In the genomic region with DNA sequence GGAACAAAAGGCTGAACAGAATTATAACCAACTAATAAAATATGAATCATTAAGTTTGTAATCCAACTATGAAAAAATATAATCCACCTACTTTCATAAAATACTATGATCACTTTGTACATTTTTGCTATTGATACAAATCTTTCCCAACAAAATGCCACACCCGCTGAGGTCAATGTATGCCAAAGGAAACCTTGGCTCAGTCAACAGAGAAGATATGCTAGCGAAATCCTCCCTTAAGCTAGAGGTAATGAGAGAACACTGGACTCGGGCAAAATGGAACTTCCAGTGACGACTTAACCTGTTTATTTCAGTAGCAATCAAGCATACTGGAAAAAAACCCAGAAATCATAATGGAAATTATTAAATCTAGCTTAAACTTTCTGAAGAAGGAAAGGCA, we compare ENCODE assay signal across 19 cellular contexts.
DNase-seq lines count a peak whose midpoint lies in the region; ATAC-seq, FAIRE-seq and TF ChIP-seq lines count a peak whose summit lies in the region.
"Had no signal": no experiment of that assay in that cellular context is flagged by ENCODE, and none has a peak within 500 bp of the region (broad histone marks: within the 10 kb centered on the region; RNA-seq: fewer than 3 reads in every experiment).

No MANE protein-coding gene starts in this region.

- peaks cover 25% of the 10 kb centered on the region for H3K36me3 Mint-ChIP-seq in WTC11

- H3K4me3 Mint-ChIP-seq in WTC11 = no peak overlapping the region
- H3K4me3 Mint-ChIP-seq: CD4-positive, alpha-beta memory T cell had no signal

- H3K4me1 Mint-ChIP-seq in WTC11 = no peaks in the 10 kb centered on the region

- POLR2A ChIA-PET in PC-3 (lab: Charles Lee; ENCODE audit: unreplicated experiment) = interaction anchor here (0.5 kb wide), 1 partner anchor 11 kb away, joined by 3 read pairs; no protein-coding TSS in a partner anchor
- POLR2A ChIA-PET in WTC11 (lab: Charles Lee) = interaction anchor here (1.1 kb wide), 1 partner anchor 22 kb away, joined by 3 read pairs; no protein-coding TSS in a partner anchor

- no peaks in the 10 kb centered on the region for H3K9me3 ChIP-seq in PC-3 (ENCODE audit: low read length)
- H3K9me3 ChIP-seq in small intestine (ENCODE audit: control insufficient read depth, low read depth) = no peaks in the 10 kb centered on the region
- H3K9me3 ChIP-seq: A549, Caco-2 had no signal

- no peak overlapping the region for H3K9ac ChIP-seq in PC-3 (ENCODE audit: low read length)
- H3K9ac ChIP-seq: GM23248 had no signal

- H4K20me1 ChIP-seq in PC-3 (ENCODE audit: low read length) = no peaks in the 10 kb centered on the region

- no peaks in the 10 kb centered on the region for H3K79me2 ChIP-seq in PC-3 (ENCODE audit: low read length)

- H3K27me3 Mint-ChIP-seq in WTC11 (ENCODE audit: low read depth) = no peaks in the 10 kb centered on the region
- H3K27me3 Mint-ChIP-seq: CD4-positive, alpha-beta memory T cell had no signal

- no peak for FAIRE-seq in small intestine (lab: Jason Lieb, UNC)
- FAIRE-seq: A549, GM19239, H1 had no signal

- H3K9me2 ChIP-seq in PC-3 (replicated peaks; ENCODE audit: low read length) = no peaks in the 10 kb centered on the region

- H3F3A ChIP-seq in PC-3 (ENCODE audit: low read length, unreplicated experiment) = no peaks in the 10 kb centered on the region

- CTCF ChIA-PET in PC-3 (lab: Charles Lee) (no interaction called here), WTC11 (lab: Charles Lee) (no interaction called here)

- no peak overlapping the region for H3K4me2 ChIP-seq in PC-3 (ENCODE audit: low read length)
- H3K4me2 ChIP-seq: A549 had no signal

- H3K9me3 Mint-ChIP-seq in WTC11 = peaks cover 13% of the 10 kb centered on the region
- H3K9me3 Mint-ChIP-seq: CD4-positive, alpha-beta memory T cell had no signal

- H3K27ac Mint-ChIP-seq in WTC11 = no peak overlapping the region
- H3K27ac Mint-ChIP-seq: CD4-positive, alpha-beta memory T cell had no signal

- DNase-seq in PC-3 (peak; percentile 33), left colon (peak in 1 of 2 donors; percentile 41), small intestine (peak; percentile 61), WTC11 (ENCODE audit: low spot score) (no peak), cerebellum (ENCODE audit: low spot score) (no peak)
- DNase-seq: 8988T; C1 segment of cervical spinal cord; Caco-2; CD4-positive, alpha-beta memory T cell; DMS153; DND-41; GM23248; H7; HCEC 1CT had no signal

- no peak overlapping the region for H2AFZ ChIP-seq in PC-3 (ENCODE audit: low read length)
- H2AFZ ChIP-seq: GM23248 had no signal

- H3K36me3 ChIP-seq in PC-3 (ENCODE audit: low read depth, low read length) (peaks cover 16% of the 10 kb centered on the region), small intestine (ENCODE audit: control insufficient read depth in 2 of 2, insufficient read depth in 2 of 2, low read length in 2 of 2) (no peaks in the 10 kb centered on the region)

- 77 to 92% (median 86%) methylated on average over 4 of the region's 4 CpGs for WGBS in small intestine, 3 donors

- H3K4me3 ChIP-seq in PC-3 (ENCODE audit: low read length) (no peak overlapping the region), small intestine (ENCODE audit: low read depth in 1 of 2, low read length in 2 of 2) (no peak overlapping the region)
- H3K4me3 ChIP-seq: A549, GM23248 had no signal

- ATAC-seq in PC-3 (peak; percentile 33; the same call in 1 of the 2 replicates), esophagus mucosa (peak; percentile 69), left colon (peak; percentile 84), WTC11 (no peak), HG02571 (IDR thresholded peaks at IDR 0.05; ENCODE audit: unreplicated experiment) (no peak)
- ATAC-seq: A549 had no signal

- TF ChIP-seq CTCF in PC-3 (conservative IDR thresholded peaks at IDR 0.05; ENCODE audit: low read depth, low read length) = no peak
- TF ChIP-seq CTCF in WTC11 (IDR thresholded peaks at IDR 0.05) = no peak

- no peaks in the 10 kb centered on the region for H3K27me3 ChIP-seq in PC-3 (ENCODE audit: low read length)
- H3K27me3 ChIP-seq in small intestine (ENCODE audit: control insufficient read depth in 2 of 2, insufficient read depth in 2 of 2, low read length in 2 of 2) = no peaks in the 10 kb centered on the region

- peak overlapping the region; percentile 39 for H3K27ac ChIP-seq in PC-3 (ENCODE audit: low read length)
- no peak overlapping the region for H3K27ac ChIP-seq in small intestine (ENCODE audit: low read depth in 1 of 2, low read length in 1 of 2)
- H3K27ac ChIP-seq: A549, GM23248 had no signal

- intact Hi-C loops in PC-3 (cut with micrococcal nuclease) (no loop called here), left colon (cut with DNase I, micrococcal nuclease) (no loop called here)

- H3K4me1 ChIP-seq in PC-3 (ENCODE audit: insufficient read depth, low read length) (peaks cover 12% of the 10 kb centered on the region), small intestine (ENCODE audit: control insufficient read depth in 2 of 2, insufficient read depth in 1 of 2, low read depth in 1 of 2, low read length in 1 of 2) (no peaks in the 10 kb centered on the region)
- H3K4me1 ChIP-seq: A549 had no signal

- BruUV-seq in PC-3 (replicated peaks; lab: Mats Ljungman, UMichigan) = no TSS peak

TF ChIP-seq in WTC11, 78 proteins besides CTCF, POLR2A, EP300 and RAD21:
- TF ChIP-seq, protein P1, sequence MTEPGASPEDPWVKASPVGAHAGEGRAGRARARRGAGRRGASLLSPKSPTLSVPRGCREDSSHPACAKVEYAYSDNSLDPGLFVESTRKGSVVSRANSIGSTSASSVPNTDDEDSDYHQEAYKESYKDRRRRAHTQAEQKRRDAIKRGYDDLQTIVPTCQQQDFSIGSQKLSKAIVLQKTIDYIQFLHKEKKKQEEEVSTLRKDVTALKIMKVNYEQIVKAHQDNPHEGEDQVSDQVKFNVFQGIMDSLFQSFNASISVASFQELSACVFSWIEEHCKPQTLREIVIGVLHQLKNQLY (CRISPR knock-in tag; IDR thresholded peaks at IDR 0.05) = no peak
- TF ChIP-seq TCF7 (CRISPR knock-in tag; IDR thresholded peaks at IDR 0.05; ENCODE audit: low read depth) = no peak
- no peak for TF ChIP-seq ZNF219 (CRISPR knock-in tag; IDR thresholded peaks at IDR 0.05; ENCODE audit: borderline replicate concordance)
- TF ChIP-seq, protein P2, sequence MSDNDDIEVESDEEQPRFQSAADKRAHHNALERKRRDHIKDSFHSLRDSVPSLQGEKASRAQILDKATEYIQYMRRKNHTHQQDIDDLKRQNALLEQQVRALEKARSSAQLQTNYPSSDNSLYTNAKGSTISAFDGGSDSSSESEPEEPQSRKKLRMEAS (CRISPR knock-in tag; IDR thresholded peaks at IDR 0.05) = no peak
- no peak for TF ChIP-seq RELA (CRISPR knock-in tag; IDR thresholded peaks at IDR 0.05; ENCODE audit: borderline replicate concordance)
- TF ChIP-seq MYBL2 (CRISPR knock-in tag; IDR thresholded peaks at IDR 0.05) = no peak
- TF ChIP-seq NFYB (CRISPR knock-in tag; conservative IDR thresholded peaks at IDR 0.05; ENCODE audit: low read depth) = no peak
- TF ChIP-seq, protein P3, sequence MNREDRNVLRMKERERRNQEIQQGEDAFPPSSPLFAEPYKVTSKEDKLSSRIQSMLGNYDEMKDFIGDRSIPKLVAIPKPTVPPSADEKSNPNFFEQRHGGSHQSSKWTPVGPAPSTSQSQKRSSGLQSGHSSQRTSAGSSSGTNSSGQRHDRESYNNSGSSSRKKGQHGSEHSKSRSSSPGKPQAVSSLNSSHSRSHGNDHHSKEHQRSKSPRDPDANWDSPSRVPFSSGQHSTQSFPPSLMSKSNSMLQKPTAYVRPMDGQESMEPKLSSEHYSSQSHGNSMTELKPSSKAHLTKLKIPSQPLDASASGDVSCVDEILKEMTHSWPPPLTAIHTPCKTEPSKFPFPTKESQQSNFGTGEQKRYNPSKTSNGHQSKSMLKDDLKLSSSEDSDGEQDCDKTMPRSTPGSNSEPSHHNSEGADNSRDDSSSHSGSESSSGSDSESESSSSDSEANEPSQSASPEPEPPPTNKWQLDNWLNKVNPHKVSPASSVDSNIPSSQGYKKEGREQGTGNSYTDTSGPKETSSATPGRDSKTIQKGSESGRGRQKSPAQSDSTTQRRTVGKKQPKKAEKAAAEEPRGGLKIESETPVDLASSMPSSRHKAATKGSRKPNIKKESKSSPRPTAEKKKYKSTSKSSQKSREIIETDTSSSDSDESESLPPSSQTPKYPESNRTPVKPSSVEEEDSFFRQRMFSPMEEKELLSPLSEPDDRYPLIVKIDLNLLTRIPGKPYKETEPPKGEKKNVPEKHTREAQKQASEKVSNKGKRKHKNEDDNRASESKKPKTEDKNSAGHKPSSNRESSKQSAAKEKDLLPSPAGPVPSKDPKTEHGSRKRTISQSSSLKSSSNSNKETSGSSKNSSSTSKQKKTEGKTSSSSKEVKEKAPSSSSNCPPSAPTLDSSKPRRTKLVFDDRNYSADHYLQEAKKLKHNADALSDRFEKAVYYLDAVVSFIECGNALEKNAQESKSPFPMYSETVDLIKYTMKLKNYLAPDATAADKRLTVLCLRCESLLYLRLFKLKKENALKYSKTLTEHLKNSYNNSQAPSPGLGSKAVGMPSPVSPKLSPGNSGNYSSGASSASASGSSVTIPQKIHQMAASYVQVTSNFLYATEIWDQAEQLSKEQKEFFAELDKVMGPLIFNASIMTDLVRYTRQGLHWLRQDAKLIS (CRISPR knock-in tag; IDR thresholded peaks at IDR 0.05; ENCODE audit: borderline replicate concordance) = no peak
- no peak for TF ChIP-seq ZNF138 (CRISPR knock-in tag; conservative IDR thresholded peaks at IDR 0.05)
- TF ChIP-seq ETV6 (CRISPR knock-in tag; IDR thresholded peaks at IDR 0.05) = no peak
- no peak for TF ChIP-seq CREB1 (CRISPR knock-in tag; IDR thresholded peaks at IDR 0.05)
- no peak for TF ChIP-seq KAT7 (CRISPR knock-in tag; IDR thresholded peaks at IDR 0.05; ENCODE audit: borderline replicate concordance)

Comparison
In these comparisons a context has a peak if more than half of its experiments do, and no peak if none do; other contexts are left out.
1. ATAC-seq: peak in PC-3 (single experiment), esophagus mucosa (single experiment) and left colon (single experiment); none in WTC11 (single experiment) and HG02571 (single experiment).
2. DNase-seq: peak in PC-3 (single experiment) and small intestine (single experiment); none in WTC11 (single experiment) and cerebellum (single experiment).